Comparison of ENCODE assay signal across 28 cellular contexts in genomic region chrX:11970935-11971334, GRCh38.
DNase-seq lines count a peak whose midpoint lies in the region; ATAC-seq and TF ChIP-seq lines count a peak whose summit lies in the region.
"Had no signal": no experiment of that assay in that cellular context is flagged by ENCODE, and none has a peak within 500 bp of the region (broad histone marks: within the 10 kb centered on the region; RNA-seq: fewer than 3 reads in every experiment).

No MANE protein-coding gene starts in this region.

- H3K36me3 ChIP-seq in GM23338 (ENCODE audit: insufficient read depth): no peaks in the 10 kb centered on the region
- H3K36me3 ChIP-seq: heart left ventricle, vagina, WERI-Rb-1 had no signal

- no peaks in the 10 kb centered on the region for H3K9me3 Mint-ChIP-seq in GM23338
- H3K9me3 Mint-ChIP-seq: activated naive CD8-positive, alpha-beta T cell treated with anti-CD3 and anti-CD28 coated beads, Interleukin-2, amount 10 ng/mL, durations not matched to agents 7 days and 5 days; CD4-positive, alpha-beta T cell; stimulated activated memory B cell treated with anti-CD40 and anti-IgM and Interleukin-4, amounts not matched to agents 10 μg/mL and 1 μg/mL and 100 μg/mL, for 72 hours had no signal

- no peak overlapping the region for H2AFZ ChIP-seq in GM23338

- H3K9me2 ChIP-seq in GM23338 (ENCODE audit: insufficient read depth): no peaks in the 10 kb centered on the region

- H3F3A ChIP-seq in GM23338 (replicated peaks; ENCODE audit: low read depth): no peaks in the 10 kb centered on the region

- H4K20me1 ChIP-seq in GM23338 (replicated peaks; ENCODE audit: insufficient read depth): no peaks in the 10 kb centered on the region

- DNase-seq in AG08395 (ENCODE audit: low spot score) (peak; percentile 5), HCEC 1CT (peak; percentile 40), fibroblast of the aortic adventitia (ENCODE audit: low read depth) (peak; percentile 46), GM23338 (ENCODE audit: low spot score) (no peak), NCI-H510A treated with DMSO at 0.1 percent for 48 hours (lab: John Stamatoyannopoulos, UW) (no peak)
- DNase-seq: activated CD4-positive, alpha-beta T cell treated with anti-CD3 and anti-CD28 coated beads, Interleukin-2, amount 50 U/mL, for 4 hours; activated CD8-positive, alpha-beta memory T cell treated with anti-CD3 and anti-CD28 coated beads, Interleukin-2, amount 50 U/mL, for 48 hours; activated naive CD8-positive, alpha-beta T cell treated with anti-CD3 and anti-CD28 coated beads, Interleukin-2, amount 10 ng/mL, durations not matched to agents 7 days and 5 days; body of pancreas; CD4-positive, alpha-beta T cell; DMS153; GF-D8; heart left ventricle; mucosa of descending colon; NCI-H1105 treated with DMSO at 0.1 percent for 48 hours; NCI-H2081; stimulated activated CD4-positive, alpha-beta T cell treated with anti-CD3 and anti-CD28 coated beads, Interleukin-2, amount 100 ng/mL, for 24 hours; testis; WERI-Rb-1 had no signal

- H3K4me2 ChIP-seq in GM23338: no peak overlapping the region

- no peaks in the 10 kb centered on the region for H3K27me3 Mint-ChIP-seq in GM23338 (ENCODE audit: insufficient read depth, low read depth, poor library complexity)
- H3K27me3 Mint-ChIP-seq: stimulated activated memory B cell treated with anti-CD40 and anti-IgM and Interleukin-4, amounts not matched to agents 10 μg/mL and 1 μg/mL and 100 μg/mL, for 72 hours had no signal

- H3K79me2 ChIP-seq in GM23338 (replicated peaks; ENCODE audit: insufficient read depth): no peaks in the 10 kb centered on the region

- H3K4me3 Mint-ChIP-seq in GM23338: no peak overlapping the region
- H3K4me3 Mint-ChIP-seq: activated naive CD8-positive, alpha-beta T cell treated with anti-CD3 and anti-CD28 coated beads, Interleukin-2, amount 10 ng/mL, durations not matched to agents 7 days and 5 days; CD4-positive, alpha-beta T cell; neural crest cell; stimulated activated memory B cell treated with anti-CD40 and anti-IgM and Interleukin-4, amounts not matched to agents 10 μg/mL and 1 μg/mL and 100 μg/mL, for 72 hours had no signal

- H3K4me3 ChIP-seq in fibroblast of the aortic adventitia (ENCODE audit: low read depth, low read length) (no peak overlapping the region), GM23338 (no peak overlapping the region)
- H3K4me3 ChIP-seq: body of pancreas, coronary artery, GM12878, heart left ventricle, mucosa of descending colon, skin epidermis, testis, vagina had no signal

- peak; percentile 62; the same call in 2 of the 3 replicates for ATAC-seq in SK-N-SH treated with all-trans-retinoic acid at 6 μM for 48 hours
- no peak for ATAC-seq in GM23338
- ATAC-seq in HG02588 (IDR thresholded peaks at IDR 0.05; ENCODE audit: unreplicated experiment): no peak
- ATAC-seq in GM21576 (IDR thresholded peaks at IDR 0.05; ENCODE audit: unreplicated experiment): no peak
- ATAC-seq: body of pancreas; GM12878; mucosa of descending colon; stimulated activated memory B cell treated with anti-CD40 and anti-IgM and Interleukin-4, amounts not matched to agents 10 μg/mL and 1 μg/mL and 100 μg/mL, for 72 hours had no signal

- no peak overlapping the region for H3K27ac ChIP-seq in GM23338 (ENCODE audit: low read depth)
- H3K27ac ChIP-seq: body of pancreas, coronary artery, skin epidermis, testis, vagina, WERI-Rb-1 had no signal

- H3K4me1 Mint-ChIP-seq in GM23338: no peaks in the 10 kb centered on the region
- H3K4me1 Mint-ChIP-seq: activated naive CD8-positive, alpha-beta T cell treated with anti-CD3 and anti-CD28 coated beads, Interleukin-2, amount 10 ng/mL, durations not matched to agents 7 days and 5 days; stimulated activated memory B cell treated with anti-CD40 and anti-IgM and Interleukin-4, amounts not matched to agents 10 μg/mL and 1 μg/mL and 100 μg/mL, for 72 hours had no signal

- H3K27me3 ChIP-seq in GM23338 (ENCODE audit: insufficient read depth): no peaks in the 10 kb centered on the region
- H3K27me3 ChIP-seq: body of pancreas, heart left ventricle, testis, vagina had no signal

- no peaks in the 10 kb centered on the region for H3K36me3 Mint-ChIP-seq in GM23338 (ENCODE audit: low read depth)
- H3K36me3 Mint-ChIP-seq: activated naive CD8-positive, alpha-beta T cell treated with anti-CD3 and anti-CD28 coated beads, Interleukin-2, amount 10 ng/mL, durations not matched to agents 7 days and 5 days; stimulated activated memory B cell treated with anti-CD40 and anti-IgM and Interleukin-4, amounts not matched to agents 10 μg/mL and 1 μg/mL and 100 μg/mL, for 72 hours had no signal

- no peak overlapping the region for H3K27ac Mint-ChIP-seq in GM23338
- H3K27ac Mint-ChIP-seq: activated naive CD8-positive, alpha-beta T cell treated with anti-CD3 and anti-CD28 coated beads, Interleukin-2, amount 10 ng/mL, durations not matched to agents 7 days and 5 days; CD4-positive, alpha-beta T cell; stimulated activated memory B cell treated with anti-CD40 and anti-IgM and Interleukin-4, amounts not matched to agents 10 μg/mL and 1 μg/mL and 100 μg/mL, for 72 hours had no signal

- TF ChIP-seq CTCF in fibroblast of the aortic adventitia (IDR thresholded peaks at IDR 0.05; ENCODE audit: insufficient read depth, low read length) (no peak), GM23338 (conservative IDR thresholded peaks at IDR 0.05; ENCODE audit: low read depth in 2 of 2) (no peak)

- H3K4me1 ChIP-seq in GM23338 (ENCODE audit: insufficient read depth): no peaks in the 10 kb centered on the region
- H3K4me1 ChIP-seq: body of pancreas, heart left ventricle, testis, vagina had no signal

TF ChIP-seq in SK-N-SH treated with all-trans-retinoic acid at 6 μM for 48 hours, 23 proteins besides CTCF, POLR2A, EP300 and RAD21 (continues in another document):
- no peak for TF ChIP-seq CREB5 (CRISPR knock-in tag; IDR thresholded peaks at IDR 0.05; ENCODE audit: low read depth)
- TF ChIP-seq ISL1 (CRISPR knock-in tag; IDR thresholded peaks at IDR 0.05): no peak
- TF ChIP-seq OSR1 (CRISPR knock-in tag; IDR thresholded peaks at IDR 0.05): no peak
- TF ChIP-seq PATZ1 (CRISPR knock-in tag; IDR thresholded peaks at IDR 0.05; ENCODE audit: borderline replicate concordance): no peak
- TF ChIP-seq ZNF8 (CRISPR knock-in tag; IDR thresholded peaks at IDR 0.05): no peak
- TF ChIP-seq ZNF70 (CRISPR knock-in tag; IDR thresholded peaks at IDR 0.05): no peak

TF ChIP-seq in GM23338, 12 proteins besides CTCF, POLR2A, EP300 and RAD21 (continues in another document):
- TF ChIP-seq CREB1 (CRISPR knock-in tag; IDR thresholded peaks at IDR 0.05; ENCODE audit: low read depth) (no peak), ETS1 (IDR thresholded peaks at IDR 0.05) (no peak), REST (IDR thresholded peaks at IDR 0.05; ENCODE audit: unreplicated experiment) (no peak)

Comparison
In these comparisons a context has a peak if more than half of its experiments do, and no peak if none do; other contexts are left out.
1. DNase-seq: peak in AG08395 (single experiment), HCEC 1CT (single experiment) and fibroblast of the aortic adventitia (single experiment); none in GM23338 (single experiment) and NCI-H510A treated with DMSO at 0.1 percent for 48 hours (single experiment).